ENCODE assay signal across 9 cellular contexts in the genomic region with DNA sequence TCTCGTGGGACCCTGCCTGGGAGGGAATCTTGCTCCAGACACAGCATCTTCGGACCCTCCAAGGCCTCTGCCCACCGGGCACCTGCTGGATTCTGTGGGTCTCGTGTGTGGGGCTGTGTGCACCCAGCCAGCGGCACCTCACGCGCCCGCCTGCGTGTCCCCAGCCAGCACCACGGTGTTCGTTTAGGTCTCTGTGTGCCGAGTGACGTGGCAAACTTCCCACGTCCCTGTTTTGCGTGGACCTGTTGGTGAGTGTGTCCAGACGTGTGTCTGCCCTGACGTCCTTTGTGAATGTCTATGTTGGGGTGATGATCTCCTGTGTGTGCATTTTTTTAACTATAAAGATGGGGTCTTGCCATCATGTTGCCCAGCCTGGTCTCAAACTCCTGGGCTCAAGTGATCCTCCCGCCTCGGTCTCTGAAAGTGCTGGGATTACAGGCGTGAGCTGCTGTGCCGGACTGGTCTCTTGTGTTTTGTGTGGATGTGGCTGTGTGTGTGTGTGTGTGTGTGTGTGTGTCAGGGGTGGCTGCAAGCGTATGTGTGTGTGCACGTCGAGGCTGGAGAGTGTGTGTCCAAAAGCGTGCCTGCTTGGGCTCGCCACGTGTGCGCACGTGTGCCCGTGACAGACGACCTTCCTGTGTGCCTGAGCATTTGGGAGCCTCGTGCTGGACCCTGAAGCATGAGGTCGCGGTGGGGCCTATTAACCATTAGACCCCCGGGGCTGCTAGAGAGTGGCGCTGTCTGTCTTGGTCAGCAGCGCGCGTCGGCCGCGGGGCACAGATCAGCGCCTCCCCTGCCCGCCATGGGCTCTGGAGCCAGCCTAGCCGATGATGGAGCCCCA. TPM values are rescaled to one million over a fixed set of nuclear protein-coding genes. Genes with fewer than 3 reads are reported as not detected.
DNase-seq lines count a peak whose midpoint lies in the region; ATAC-seq and TF ChIP-seq lines count a peak whose summit lies in the region.
"Had no signal": no experiment of that assay in that cellular context is flagged by ENCODE, and none has a peak within 500 bp of the region (broad histone marks: within the 10 kb centered on the region; RNA-seq: fewer than 3 reads in every experiment).

No MANE protein-coding gene starts in this region.

- H3K27ac ChIP-seq in BLaER1: no peak overlapping the region; the same call in 1 of the 2 replicates
- peak overlapping the region; percentile 72 for H3K27ac ChIP-seq in osteoblast (ENCODE audit: low read depth, low read length)

- H3K9me3 ChIP-seq in BLaER1 (peaks cover 9% of the 10 kb centered on the region), osteoblast (ENCODE audit: low read depth, low read length) (no peaks in the 10 kb centered on the region)

- H3K27me3 Mint-ChIP-seq in effector memory CD8-positive, alpha-beta T cell: no peaks in the 10 kb centered on the region

- H3K4me3 ChIP-seq in BLaER1 (peak overlapping the region; percentile 58), LNCaP clone FGC (ENCODE audit: low read depth, low read length) (peak overlapping the region; percentile 58), osteoblast (ENCODE audit: insufficient read depth, low read length) (peak overlapping the region; percentile 67)
- H3K4me3 ChIP-seq: lung had no signal

- peaks cover 18 to 23% of the 10 kb centered on the region in 2 donors for H3K4me1 Mint-ChIP-seq in effector memory CD8-positive, alpha-beta T cell (ENCODE audit: low read depth in 2 of 2)

- H3K9ac ChIP-seq in BLaER1: 0 out of 2 replicates have a peak overlapping the region, but pooled peaks have one; percentile 49

- ATAC-seq in effector memory CD8-positive, alpha-beta T cell (replicated peaks): peak; percentile 2
- no peak for ATAC-seq in GM18907 (IDR thresholded peaks at IDR 0.05; ENCODE audit: unreplicated experiment)

- H3K79me2 ChIP-seq in osteoblast (ENCODE audit: insufficient read depth, low read length): peaks cover 59% of the 10 kb centered on the region

- H2AFZ ChIP-seq in osteoblast (ENCODE audit: low read length): peak overlapping the region; percentile 35

- no peak for DNase-seq in LNCaP clone FGC (ENCODE audit: low read depth)
- DNase-seq in effector memory CD8-positive, alpha-beta T cell: no peak
- DNase-seq in osteoblast (ENCODE audit: insufficient read length, low spot score, missing footprints): no peak
- DNase-seq in RPMI8226: no peak
- no peak for DNase-seq in NCI-H524 (lab: John Stamatoyannopoulos, UW)
- no peak for DNase-seq in Kasumi-1 (lab: John Stamatoyannopoulos, UW)

- H3K4me3 Mint-ChIP-seq in effector memory CD8-positive, alpha-beta T cell: peak overlapping the region; percentile 71 to 72

- H3K27me3 ChIP-seq in BLaER1 (no peaks in the 10 kb centered on the region), osteoblast (ENCODE audit: insufficient read depth, low read length) (no peaks in the 10 kb centered on the region)

- TF ChIP-seq CTCF in LNCaP clone FGC (IDR thresholded peaks at IDR 0.05; ENCODE audit: control insufficient read depth, extremely low read depth, insufficient read depth) (no peak), osteoblast (IDR thresholded peaks at IDR 0.05; ENCODE audit: extremely low read depth, low read depth, low read length) (no peak)

- peak overlapping the region; percentile 17 to 82 for H3K27ac Mint-ChIP-seq in effector memory CD8-positive, alpha-beta T cell

- H4K20me1 ChIP-seq in BLaER1 (peaks cover 100% of the 10 kb centered on the region), osteoblast (ENCODE audit: insufficient read depth, low read length) (peaks cover 44% of the 10 kb centered on the region)

- H3K9me3 Mint-ChIP-seq in effector memory CD8-positive, alpha-beta T cell: peaks cover 0 to 2% of the 10 kb centered on the region in 2 donors

- H3K36me3 Mint-ChIP-seq in effector memory CD8-positive, alpha-beta T cell (ENCODE audit: insufficient read depth): peaks cover 11% of the 10 kb centered on the region

- peak overlapping the region; percentile 97 for H3K4me2 ChIP-seq in BLaER1
- H3K4me2 ChIP-seq in osteoblast (ENCODE audit: insufficient read depth, low read length): peak overlapping the region; percentile 79

- peaks cover 64% of the 10 kb centered on the region for H3K4me1 ChIP-seq in BLaER1
- peaks cover 12% of the 10 kb centered on the region for H3K4me1 ChIP-seq in osteoblast (ENCODE audit: insufficient read depth, low read length)

- H3K36me3 ChIP-seq in BLaER1 (peaks cover 55% of the 10 kb centered on the region), osteoblast (ENCODE audit: insufficient read depth, low read length) (peaks cover 2% of the 10 kb centered on the region)

RNA-seq across cellular contexts. Expression of a gene that starts 15.7 kb away (rescaled TPM):
- total RNA-seq in osteoblast: 19.4 and 21.7 TPM in 2 replicates

RNA-seq across cellular contexts. Expression of a gene that starts 24.4 kb away (rescaled TPM):
- not detected in 2 replicates for total RNA-seq in osteoblast

RNA-seq across cellular contexts. Expression of a gene that starts 28.5 kb away (rescaled TPM):
- total RNA-seq in osteoblast: 31.1 and 32.7 TPM in 2 replicates

RNA-seq across cellular contexts. Expression of a gene that starts 42.6 kb away (rescaled TPM):
- total RNA-seq in osteoblast: 45.6 and 46.6 TPM in 2 replicates

RNA-seq across cellular contexts. Expression of a gene that starts 48.2 kb away (rescaled TPM):
- not detected in 2 replicates for total RNA-seq in osteoblast
- total RNA-seq: lung had no signal
